ENCODE assay signal across 28 cellular contexts in genomic region chr1:221806984-221807383, GRCh38.
DNase-seq lines count a peak whose midpoint lies in the region; ATAC-seq and TF ChIP-seq lines count a peak whose summit lies in the region.
"Had no signal": no experiment of that assay in that cellular context is flagged by ENCODE, and none has a peak within 500 bp of the region (broad histone marks: within the 10 kb centered on the region; RNA-seq: fewer than 3 reads in every experiment).

No MANE protein-coding gene starts in this region.

- POLR2A ChIA-PET in activated B cell treated with CpG ODN at 0.5 μM for 24 hours (lab: Charles Lee) = interaction anchor here (1.0 to 1.3 kb wide), 4 partner anchors 13 to 65 kb away, joined by 3 to 7 read pairs (median 4); partner anchors contain the start of gene DUSP10

- H4K20me1 ChIP-seq in BLaER1 treated with 17β-estradiol and CSF1 and Interleukin-3, amounts not matched to agents 10 nM and 100 nM = no peaks in the 10 kb centered on the region
- H4K20me1 ChIP-seq in Karpas-422 (ENCODE audit: insufficient read depth, low read depth, low read length) = no peaks in the 10 kb centered on the region

- no peak overlapping the region for H2AFZ ChIP-seq in Karpas-422 (ENCODE audit: low read length)
- H2AFZ ChIP-seq: GM23248 had no signal

- peak overlapping the region; percentile 74 for H3K27ac Mint-ChIP-seq in activated B cell treated with CpG ODN at 0.5 μM for 24 hours
- H3K27ac Mint-ChIP-seq: activated naive CD8-positive, alpha-beta T cell; activated T-helper 1 cell treated with anti-CD3 and anti-CD28 coated beads, Interleukin-12 subunit alpha, Interleukin-12 subunit beta, Interleukin-2, Interleukin-4 antibody, amounts not matched to agents 30 ng/mL and 10 ng/mL and 1 ng/mL, durations not matched to agents 14 hours and 24 hours and 36 hours; CD14-positive monocyte; T-helper 2 cell treated with Interferon-gamma antibody and Interleukin-4, amounts not matched to agents 5 μg/mL and 100 μg/mL, for 36 hours had no signal

- no peaks in the 10 kb centered on the region for H3K27me3 ChIP-seq in BLaER1 treated with 17β-estradiol and CSF1 and Interleukin-3, amounts not matched to agents 10 nM and 100 nM
- H3K27me3 ChIP-seq in upper lobe of left lung (no peaks in the 10 kb centered on the region), Karpas-422 (ENCODE audit: low read length) (no peaks in the 10 kb centered on the region)
- H3K27me3 ChIP-seq: cardiac muscle cell, foreskin keratinocyte had no signal

- H3K9me2 ChIP-seq in Karpas-422 (replicated peaks; ENCODE audit: insufficient read depth, low read length) = no peaks in the 10 kb centered on the region

- no peaks in the 10 kb centered on the region for H3K79me2 ChIP-seq in Karpas-422 (ENCODE audit: low read length)

- ATAC-seq in GM18861 (IDR thresholded peaks at IDR 0.05; ENCODE audit: unreplicated experiment) = peak; percentile 33
- ATAC-seq in HG02763 (IDR thresholded peaks at IDR 0.05; ENCODE audit: unreplicated experiment) = peak; percentile 46
- no peak for ATAC-seq in activated B cell treated with CpG ODN at 0.5 μM for 24 hours (ENCODE audit: low read depth)
- ATAC-seq in upper lobe of left lung (ENCODE audit: low FRiP score in 2 of 2) = no peak
- ATAC-seq in activated CD4-positive, CD25-positive, alpha-beta regulatory T cell treated with anti-CD3 and anti-CD28 coated beads, Interleukin-2, amount 50 U/mL, for 24 hours = no peak
- ATAC-seq: esophagus mucosa; foreskin keratinocyte; left colon; naive thymus-derived CD8-positive, alpha-beta T cell had no signal

- H3K36me3 ChIP-seq in BLaER1 treated with 17β-estradiol and CSF1 and Interleukin-3, amounts not matched to agents 10 nM and 100 nM = no peaks in the 10 kb centered on the region
- no peaks in the 10 kb centered on the region for H3K36me3 ChIP-seq in upper lobe of left lung
- H3K36me3 ChIP-seq in Karpas-422 (ENCODE audit: insufficient read depth, low read length) = no peaks in the 10 kb centered on the region
- H3K36me3 ChIP-seq: cardiac muscle cell, thoracic aorta had no signal

- H3K9me3 ChIP-seq in BLaER1 treated with 17β-estradiol and CSF1 and Interleukin-3, amounts not matched to agents 10 nM and 100 nM (replicated peaks in 1 of 11) = 0 out of 22 replicates have a peak, but pooled peaks cover 0 to 5% (median 0%) of the 10 kb centered on the region in 11 experiments
- no peaks in the 10 kb centered on the region for H3K9me3 ChIP-seq in upper lobe of left lung
- no peaks in the 10 kb centered on the region for H3K9me3 ChIP-seq in Karpas-422 (ENCODE audit: low read length)
- H3K9me3 ChIP-seq: thoracic aorta had no signal

- no peaks in the 10 kb centered on the region for H3K36me3 Mint-ChIP-seq in activated B cell treated with CpG ODN at 0.5 μM for 24 hours (ENCODE audit: low read depth)
- H3K36me3 Mint-ChIP-seq: CD14-positive monocyte; naive thymus-derived CD8-positive, alpha-beta T cell had no signal

- no peak overlapping the region for H3K9ac ChIP-seq in BLaER1 treated with 17β-estradiol and CSF1 and Interleukin-3, amounts not matched to agents 10 nM and 100 nM
- no peak overlapping the region for H3K9ac ChIP-seq in Karpas-422 (ENCODE audit: low read length)
- H3K9ac ChIP-seq: GM23248 had no signal

- TF ChIP-seq POLR2A in upper lobe of left lung (IDR thresholded peaks at IDR 0.05) = no peak

- no peaks in the 10 kb centered on the region for H3K9me3 Mint-ChIP-seq in activated B cell treated with CpG ODN at 0.5 μM for 24 hours
- H3K9me3 Mint-ChIP-seq: T-helper 2 cell treated with Interferon-gamma antibody and Interleukin-4, amounts not matched to agents 5 μg/mL and 100 μg/mL, for 36 hours had no signal

- H3K4me3 Mint-ChIP-seq in activated B cell treated with CpG ODN at 0.5 μM for 24 hours = peak overlapping the region; percentile 55
- H3K4me3 Mint-ChIP-seq: activated naive CD8-positive, alpha-beta T cell; activated T-helper 1 cell treated with anti-CD3 and anti-CD28 coated beads, Interleukin-12 subunit alpha, Interleukin-12 subunit beta, Interleukin-2, Interleukin-4 antibody, amounts not matched to agents 30 ng/mL and 10 ng/mL and 1 ng/mL, durations not matched to agents 14 hours and 24 hours and 36 hours; CD14-positive monocyte; naive thymus-derived CD8-positive, alpha-beta T cell; T-helper 2 cell treated with Interferon-gamma antibody and Interleukin-4, amounts not matched to agents 5 μg/mL and 100 μg/mL, for 36 hours had no signal

- DNase-seq in activated B cell treated with CpG ODN at 0.5 μM for 24 hours = no peak
- DNase-seq in upper lobe of left lung = no peak
- DNase-seq in COLO668 (lab: John Stamatoyannopoulos, UW; ENCODE audit: unreplicated experiment) = no peak
- DNase-seq in Karpas-422 = no peak
- DNase-seq: aorta; cortex of kidney; foreskin keratinocyte; GM23248; Kasumi-1; left colon; naive thymus-derived CD8-positive, alpha-beta T cell; NCI-H187 treated with DMSO at 0.1 percent for 48 hours; small intestine; stimulated activated CD4-positive, alpha-beta T cell treated with anti-CD3 and anti-CD28 coated beads, Interleukin-1b, Interleukin-23, amount 100 ng/mL, for 48 hours had no signal

- no peak for TF ChIP-seq EP300 in upper lobe of left lung (IDR thresholded peaks at IDR 0.05)

- H3K27ac ChIP-seq in BLaER1 treated with 17β-estradiol and CSF1 and Interleukin-3, amounts not matched to agents 10 nM and 100 nM = peak overlapping the region in 2 of 11 experiments; percentile 17 to 42; a peak in 3 of 22 replicates
- H3K27ac ChIP-seq in upper lobe of left lung (no peak overlapping the region), Karpas-422 (ENCODE audit: low read length) (no peak overlapping the region)
- H3K27ac ChIP-seq: cardiac muscle cell, foreskin keratinocyte, GM23248, RWPE1, SK-N-MC, thoracic aorta, VCaP had no signal

- peaks cover 88% of the 10 kb centered on the region for H3K4me1 Mint-ChIP-seq in activated B cell treated with CpG ODN at 0.5 μM for 24 hours

- no peaks in the 10 kb centered on the region for H3K27me3 Mint-ChIP-seq in activated B cell treated with CpG ODN at 0.5 μM for 24 hours
- H3K27me3 Mint-ChIP-seq: activated naive CD8-positive, alpha-beta T cell had no signal

- intact Hi-C loops in activated B cell treated with CpG ODN at 0.5 μM for 24 hours (cut with micrococcal nuclease) = no loop called here

- CTCF ChIA-PET in activated B cell treated with CpG ODN at 0.5 μM for 24 hours (lab: Charles Lee) = no interaction called here

- H3K4me2 ChIP-seq in BLaER1 treated with 17β-estradiol and CSF1 and Interleukin-3, amounts not matched to agents 10 nM and 100 nM = peak overlapping the region in 10 of 11 experiments; percentile 14 to 80 (median 59); a peak in 18 of 22 replicates
- no peak overlapping the region for H3K4me2 ChIP-seq in Karpas-422 (ENCODE audit: low read depth, low read length, poor library complexity, severe bottlenecking)

- no peak overlapping the region for H3K4me3 ChIP-seq in BLaER1 treated with 17β-estradiol and CSF1 and Interleukin-3, amounts not matched to agents 10 nM and 100 nM
- H3K4me3 ChIP-seq in upper lobe of left lung = no peak overlapping the region
- no peak overlapping the region for H3K4me3 ChIP-seq in Karpas-422 (ENCODE audit: low read length)
- H3K4me3 ChIP-seq: cardiac muscle cell, GM23248, SK-N-MC, thoracic aorta had no signal

- no peak for TF ChIP-seq CTCF in activated B cell treated with CpG ODN at 0.5 μM for 24 hours (IDR thresholded peaks at IDR 0.05)
- no peak for TF ChIP-seq CTCF in upper lobe of left lung (IDR thresholded peaks at IDR 0.05)

- H3K4me1 ChIP-seq in BLaER1 treated with 17β-estradiol and CSF1 and Interleukin-3, amounts not matched to agents 10 nM and 100 nM = peaks cover 20 to 41% (median 30%) of the 10 kb centered on the region in 10 experiments
- H3K4me1 ChIP-seq in upper lobe of left lung = peaks cover 0 to 10% (median 3%) of the 10 kb centered on the region in 4 donors
- no peaks in the 10 kb centered on the region for H3K4me1 ChIP-seq in Karpas-422 (ENCODE audit: low read length)

Comparison
In these comparisons a context has a peak if more than half of its experiments do, and no peak if none do; other contexts are left out.
1. ATAC-seq: peak in GM18861 (single experiment) and HG02763 (single experiment); none in activated B cell treated with CpG ODN at 0.5 μM for 24 hours (single experiment), upper lobe of left lung (0 of 2) and activated CD4-positive, CD25-positive, alpha-beta regulatory T cell treated with anti-CD3 and anti-CD28 coated beads, Interleukin-2, amount 50 U/mL, for 24 hours (0 of 2).